Comparison of ENCODE assay signal across 20 cellular contexts in the genomic region with DNA sequence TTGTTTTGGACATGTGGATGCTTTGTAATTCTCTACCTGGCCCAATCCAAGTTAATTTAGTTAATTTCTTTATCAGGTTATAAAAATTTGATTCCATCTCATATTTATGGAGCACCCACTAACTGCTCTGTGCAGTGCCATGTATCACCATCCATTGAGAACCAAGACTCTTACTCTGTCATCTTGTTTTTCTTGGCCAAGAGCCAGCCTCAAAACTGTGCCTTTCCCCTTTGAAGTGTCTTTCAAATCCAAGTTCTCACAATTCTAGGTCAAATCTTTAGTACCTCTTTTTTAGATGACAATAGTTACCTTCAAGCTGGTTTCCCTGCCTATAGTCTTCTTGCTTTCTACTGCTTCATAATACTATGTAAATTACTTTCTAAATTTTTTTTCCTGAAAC. TPM values are rescaled to one million over a fixed set of nuclear protein-coding genes. Genes with fewer than 3 reads are reported as not detected.
DNase-seq lines count a peak whose midpoint lies in the region; ATAC-seq and TF ChIP-seq lines count a peak whose summit lies in the region.
"Had no signal": no experiment of that assay in that cellular context is flagged by ENCODE, and none has a peak within 500 bp of the region (broad histone marks: within the 10 kb centered on the region; RNA-seq: fewer than 3 reads in every experiment).

No MANE protein-coding gene starts in this region.

- H2AFZ ChIP-seq in Loucy (ENCODE audit: low read length): no peak overlapping the region

- H3K4me3 Mint-ChIP-seq in activated CD4-positive, alpha-beta T cell treated with anti-CD3 and anti-CD28 coated beads, Interleukin-2, amount 10 ng/mL, durations not matched to agents 24 days and 14 days: no peak overlapping the region
- H3K4me3 Mint-ChIP-seq in activated CD4-positive, alpha-beta T cell treated with anti-CD3 and anti-CD28 coated beads for 36 hours: no peak overlapping the region
- H3K4me3 Mint-ChIP-seq in central memory CD8-positive, alpha-beta T cell: no peak overlapping the region
- H3K4me3 Mint-ChIP-seq in type B pancreatic cell: peak overlapping the region; percentile 23

- peak overlapping the region; percentile 44 for H3K4me2 ChIP-seq in Loucy (ENCODE audit: low read depth, low read length, poor library complexity, severe bottlenecking)

- no peak overlapping the region for H3K4me3 ChIP-seq in Loucy (ENCODE audit: low read length, poor library complexity, severe bottlenecking)
- H3K4me3 ChIP-seq: BLaER1 treated with 17β-estradiol and CSF1 and Interleukin-3, amounts not matched to agents 10 nM and 100 nM; GM12878; HAP-1 had no signal

- peaks cover 6% of the 10 kb centered on the region for H3K9me3 Mint-ChIP-seq in activated CD4-positive, alpha-beta T cell treated with anti-CD3 and anti-CD28 coated beads, Interleukin-2, amount 10 ng/mL, durations not matched to agents 24 days and 14 days
- no peaks in the 10 kb centered on the region for H3K9me3 Mint-ChIP-seq in activated CD4-positive, alpha-beta T cell treated with anti-CD3 and anti-CD28 coated beads for 36 hours (ENCODE audit: low read depth)
- H3K9me3 Mint-ChIP-seq in central memory CD8-positive, alpha-beta T cell: no peaks in the 10 kb centered on the region
- no peaks in the 10 kb centered on the region for H3K9me3 Mint-ChIP-seq in type B pancreatic cell

- H3K27me3 Mint-ChIP-seq in activated CD4-positive, alpha-beta T cell treated with anti-CD3 and anti-CD28 coated beads, Interleukin-2, amount 10 ng/mL, durations not matched to agents 24 days and 14 days: no peaks in the 10 kb centered on the region
- no peaks in the 10 kb centered on the region for H3K27me3 Mint-ChIP-seq in activated CD4-positive, alpha-beta T cell treated with anti-CD3 and anti-CD28 coated beads for 36 hours
- no peaks in the 10 kb centered on the region for H3K27me3 Mint-ChIP-seq in central memory CD8-positive, alpha-beta T cell
- H3K27me3 Mint-ChIP-seq in type B pancreatic cell: no peaks in the 10 kb centered on the region

- no peaks in the 10 kb centered on the region for H3K27me3 ChIP-seq in Loucy (ENCODE audit: insufficient read depth, low read length, poor library complexity, severe bottlenecking)
- H3K27me3 ChIP-seq: BLaER1 treated with 17β-estradiol and CSF1 and Interleukin-3, amounts not matched to agents 10 nM and 100 nM had no signal

- H3K4me1 ChIP-seq in Loucy (ENCODE audit: insufficient read depth, low read length, poor library complexity, severe bottlenecking): peaks cover 24% of the 10 kb centered on the region

- CTCF ChIA-PET in activated CD4-positive, alpha-beta T cell treated with anti-CD3 and anti-CD28 coated beads for 36 hours (lab: Charles Lee): interaction anchor here (0.7 kb wide), 1 partner anchor 9 kb away, joined by 3 read pairs; no protein-coding TSS in a partner anchor

- TF ChIP-seq CTCF in Loucy (conservative IDR thresholded peaks at IDR 0.05; ENCODE audit: low read length) (no peak), type B pancreatic cell (conservative IDR thresholded peaks at IDR 0.05) (no peak)

- no peaks in the 10 kb centered on the region for H3F3A ChIP-seq in Loucy (ENCODE audit: low read depth)

- no peaks in the 10 kb centered on the region for H3K9me3 ChIP-seq in Loucy (ENCODE audit: insufficient read depth, low read depth, low read length)
- H3K9me3 ChIP-seq: BLaER1 treated with 17β-estradiol and CSF1 and Interleukin-3, amounts not matched to agents 10 nM and 100 nM; HAP-1 had no signal

- no peak overlapping the region for H3K9ac ChIP-seq in Loucy (ENCODE audit: low read depth, low read length, poor library complexity, severe bottlenecking)
- H3K9ac ChIP-seq: BLaER1 treated with 17β-estradiol and CSF1 and Interleukin-3, amounts not matched to agents 10 nM and 100 nM had no signal

- H3K79me2 ChIP-seq in Loucy (ENCODE audit: insufficient read depth, low read length): peaks cover 29% of the 10 kb centered on the region

- peaks cover 33% of the 10 kb centered on the region for H3K36me3 Mint-ChIP-seq in activated CD4-positive, alpha-beta T cell treated with anti-CD3 and anti-CD28 coated beads, Interleukin-2, amount 10 ng/mL, durations not matched to agents 24 days and 14 days (ENCODE audit: low read depth)
- peaks cover 33% of the 10 kb centered on the region for H3K36me3 Mint-ChIP-seq in activated CD4-positive, alpha-beta T cell treated with anti-CD3 and anti-CD28 coated beads for 36 hours (ENCODE audit: low read depth)
- peaks cover 31% of the 10 kb centered on the region for H3K36me3 Mint-ChIP-seq in central memory CD8-positive, alpha-beta T cell (ENCODE audit: insufficient read depth)
- peaks cover 20% of the 10 kb centered on the region for H3K36me3 Mint-ChIP-seq in type B pancreatic cell

- ATAC-seq in activated CD4-positive, alpha-beta T cell treated with anti-CD3 and anti-CD28 coated beads for 36 hours: no peak
- ATAC-seq in central memory CD8-positive, alpha-beta T cell (replicated peaks; ENCODE audit: extremely low read depth, poor library complexity, severe bottlenecking): no peak
- ATAC-seq: GM12878 had no signal

- peaks cover 8% of the 10 kb centered on the region; the same call in 1 of the 2 replicates for H3K36me3 ChIP-seq in Loucy (ENCODE audit: insufficient read depth, low read length)

- no peak overlapping the region for H3K27ac Mint-ChIP-seq in activated CD4-positive, alpha-beta T cell treated with anti-CD3 and anti-CD28 coated beads, Interleukin-2, amount 10 ng/mL, durations not matched to agents 24 days and 14 days
- no peak overlapping the region for H3K27ac Mint-ChIP-seq in activated CD4-positive, alpha-beta T cell treated with anti-CD3 and anti-CD28 coated beads for 36 hours
- peak overlapping the region; percentile 44 for H3K27ac Mint-ChIP-seq in central memory CD8-positive, alpha-beta T cell (ENCODE audit: low read depth)
- H3K27ac Mint-ChIP-seq in type B pancreatic cell: no peak overlapping the region

- no peaks in the 10 kb centered on the region for H3K9me2 ChIP-seq in Loucy (replicated peaks; ENCODE audit: low read depth, low read length)

- peak; percentile 46 for DNase-seq in activated CD4-positive, alpha-beta T cell treated with anti-CD3 and anti-CD28 coated beads, Interleukin-2, amount 10 ng/mL, durations not matched to agents 24 days and 14 days
- no peak for DNase-seq in activated CD4-positive, alpha-beta T cell treated with anti-CD3 and anti-CD28 coated beads for 36 hours
- no peak for DNase-seq in central memory CD8-positive, alpha-beta T cell (ENCODE audit: low spot score in 2 of 2)
- DNase-seq in type B pancreatic cell (ENCODE audit: extremely low spot score, unreplicated experiment): no peak
- DNase-seq in NCI-H146 (lab: John Stamatoyannopoulos, UW): no peak
- DNase-seq in NCI-H82 treated with DMSO at 0.1 percent for 48 hours (lab: John Stamatoyannopoulos, UW; ENCODE audit: unreplicated experiment): no peak
- no peak for DNase-seq in stimulated activated CD4-positive, alpha-beta T cell treated with anti-CD3 and anti-CD28 coated beads, Interleukin-4, amount 100 ng/mL, for 1 hour
- DNase-seq: DMS79 treated with DMSO at 0.1 percent for 48 hours, GDM1, IMR-90, NCI-H1092 treated with DMSO at 0.1 percent for 48 hours, NCI-H187 treated with DMSO at 0.1 percent for 48 hours, NCI-H2171, NCI-H774 had no signal

- H3K4me1 Mint-ChIP-seq in activated CD4-positive, alpha-beta T cell treated with anti-CD3 and anti-CD28 coated beads, Interleukin-2, amount 10 ng/mL, durations not matched to agents 24 days and 14 days: peaks cover 29% of the 10 kb centered on the region
- peaks cover 39% of the 10 kb centered on the region for H3K4me1 Mint-ChIP-seq in activated CD4-positive, alpha-beta T cell treated with anti-CD3 and anti-CD28 coated beads for 36 hours
- H3K4me1 Mint-ChIP-seq in central memory CD8-positive, alpha-beta T cell: peaks cover 24% of the 10 kb centered on the region
- peaks cover 16% of the 10 kb centered on the region for H3K4me1 Mint-ChIP-seq in type B pancreatic cell (ENCODE audit: unreplicated experiment)

- intact Hi-C loops in activated CD4-positive, alpha-beta T cell treated with anti-CD3 and anti-CD28 coated beads, Interleukin-2, amount 10 ng/mL, durations not matched to agents 24 days and 14 days (cut with micrococcal nuclease): no loop called here
- intact Hi-C loops in activated CD4-positive, alpha-beta T cell treated with anti-CD3 and anti-CD28 coated beads for 36 hours (cut with DNase I, micrococcal nuclease): loop anchor here (5.0 to 10.0 kb wide), 3 partner anchors 456 to 793 kb away; a partner anchor contains a TSS

- H4K20me1 ChIP-seq in Loucy (ENCODE audit: insufficient read depth, low read length, poor library complexity, severe bottlenecking): no peaks in the 10 kb centered on the region
- H4K20me1 ChIP-seq: BLaER1 treated with 17β-estradiol and CSF1 and Interleukin-3, amounts not matched to agents 10 nM and 100 nM had no signal

- POLR2A ChIA-PET in activated CD4-positive, alpha-beta T cell treated with anti-CD3 and anti-CD28 coated beads for 36 hours (lab: Charles Lee): no interaction called here

RNA-seq across cellular contexts. Expression of a gene that starts 3.2 kb away (rescaled TPM):
- 22.2 and 24.4 TPM in 2 replicates for total RNA-seq in activated CD4-positive, alpha-beta T cell treated with anti-CD3 and anti-CD28 coated beads, Interleukin-2, amount 10 ng/mL, durations not matched to agents 24 days and 14 days
- 10 to 100 TPM; 19.7 to 23.0 TPM for total RNA-seq in activated CD4-positive, alpha-beta T cell treated with anti-CD3 and anti-CD28 coated beads for 36 hours
- 21.8 and 28.6 TPM in 2 replicates for total RNA-seq in type B pancreatic cell (ENCODE audit: low replicate concordance)

RNA-seq across cellular contexts. Expression of a gene that starts 55.8 kb away (rescaled TPM):
- not detected in 2 replicates for total RNA-seq in activated CD4-positive, alpha-beta T cell treated with anti-CD3 and anti-CD28 coated beads, Interleukin-2, amount 10 ng/mL, durations not matched to agents 24 days and 14 days
- not detected for total RNA-seq in activated CD4-positive, alpha-beta T cell treated with anti-CD3 and anti-CD28 coated beads for 36 hours
- not detected in 2 replicates for total RNA-seq in type B pancreatic cell (ENCODE audit: low replicate concordance)
- total RNA-seq: GM12878, HT1080, IMR-90, NCI-H460 had no signal
